Comparison of ENCODE assay signal across 23 cellular contexts in genomic region chr16:69413045-69413664, GRCh38.
"Had no signal": no experiment of that assay in that cellular context is flagged by ENCODE, and none has a peak within 500 bp of the region (broad histone marks: within the 10 kb centered on the region; RNA-seq: fewer than 3 reads in every experiment).

No MANE protein-coding gene starts in this region.

- H3K27ac ChIP-seq: ascending aorta, brain microvascular endothelial cell, esophagus squamous epithelium, gastroesophageal sphincter, left ventricle myocardium inferior, upper lobe of right lung had no signal

- H3K36me3 Mint-ChIP-seq: activated naive CD4-positive, alpha-beta T cell treated with anti-CD3 and anti-CD28 coated beads, Interleukin-2, amount 50 U/mL, for 72 hours; natural killer cell had no signal

- H3K27me3 Mint-ChIP-seq: activated CD4-positive, alpha-beta memory T cell treated with anti-CD3 and anti-CD28 coated beads, Interleukin-2, amount 10 ng/mL, durations not matched to agents 7 days and 5 days; activated T-helper 17 cell treated with anti-CD3 and anti-CD28 coated beads, Interleukin-2, amount 50 U/mL, for 72 hours; progenitor cell of endocrine pancreas; T-helper 17 cell had no signal

- H3K4me3 ChIP-seq: ascending aorta, esophagus squamous epithelium, gastroesophageal sphincter, left ventricle myocardium inferior, spleen, upper lobe of right lung had no signal

- H3K4me1 Mint-ChIP-seq: activated T-helper 17 cell treated with anti-CD3 and anti-CD28 coated beads, Interleukin-2, amount 50 U/mL, for 72 hours had no signal

- H3K27me3 ChIP-seq: ascending aorta, brain microvascular endothelial cell, esophagus squamous epithelium, gastroesophageal sphincter, spleen, upper lobe of right lung had no signal

- H3K36me3 ChIP-seq: ascending aorta, brain microvascular endothelial cell, esophagus squamous epithelium, gastroesophageal sphincter, left ventricle myocardium inferior, spleen, upper lobe of right lung had no signal

- DNase-seq: activated CD4-positive, alpha-beta memory T cell treated with anti-CD3 and anti-CD28 coated beads, Interleukin-2, amount 10 ng/mL, durations not matched to agents 7 days and 5 days; activated CD4-positive, alpha-beta T cell treated with anti-CD3 and anti-CD28 coated beads, Interleukin-2, amount 10 ng/mL, durations not matched to agents 24 days and 14 days; brain microvascular endothelial cell; central memory CD4-positive, alpha-beta T cell; endodermal cell; esophagus squamous epithelium; head of caudate nucleus; hypothalamus; left ventricle myocardium inferior; midbrain; natural killer cell; retina; spleen; stimulated activated CD4-positive, alpha-beta T cell treated with anti-CD3 and anti-CD28 coated beads, Interleukin-4, amount 100 ng/mL, for 1 hour; stimulated activated naive CD8-positive, alpha-beta T cell treated with anti-CD3 and anti-CD28 coated beads, Interleukin-15, Interleukin-2, amounts not matched to agents 100 U/mL and 50 U/mL, for 24 hours; T-helper 17 cell; upper lobe of right lung had no signal

- H3K4me3 Mint-ChIP-seq: activated CD4-positive, alpha-beta memory T cell treated with anti-CD3 and anti-CD28 coated beads, Interleukin-2, amount 10 ng/mL, durations not matched to agents 7 days and 5 days; activated CD4-positive, alpha-beta T cell treated with anti-CD3 and anti-CD28 coated beads, Interleukin-2, amount 10 ng/mL, durations not matched to agents 24 days and 14 days; activated T-helper 17 cell treated with anti-CD3 and anti-CD28 coated beads, Interleukin-2, amount 50 U/mL, for 72 hours; endodermal cell; natural killer cell; T-helper 17 cell had no signal

- H3K9me3 Mint-ChIP-seq: activated CD4-positive, alpha-beta memory T cell treated with anti-CD3 and anti-CD28 coated beads, Interleukin-2, amount 10 ng/mL, durations not matched to agents 7 days and 5 days; activated CD4-positive, alpha-beta T cell treated with anti-CD3 and anti-CD28 coated beads, Interleukin-2, amount 10 ng/mL, durations not matched to agents 24 days and 14 days; activated naive CD4-positive, alpha-beta T cell treated with anti-CD3 and anti-CD28 coated beads, Interleukin-2, amount 50 U/mL, for 72 hours; activated T-helper 17 cell treated with anti-CD3 and anti-CD28 coated beads, Interleukin-2, amount 50 U/mL, for 72 hours; endodermal cell; natural killer cell had no signal

- H3K27ac Mint-ChIP-seq: activated CD4-positive, alpha-beta memory T cell treated with anti-CD3 and anti-CD28 coated beads, Interleukin-2, amount 10 ng/mL, durations not matched to agents 7 days and 5 days; activated CD4-positive, alpha-beta T cell treated with anti-CD3 and anti-CD28 coated beads, Interleukin-2, amount 10 ng/mL, durations not matched to agents 24 days and 14 days; activated naive CD4-positive, alpha-beta T cell treated with anti-CD3 and anti-CD28 coated beads, Interleukin-2, amount 50 U/mL, for 72 hours; activated T-helper 17 cell treated with anti-CD3 and anti-CD28 coated beads, Interleukin-2, amount 50 U/mL, for 72 hours; endodermal cell; natural killer cell; progenitor cell of endocrine pancreas; T-helper 17 cell had no signal

- ATAC-seq: activated CD4-positive, CD25-positive, alpha-beta regulatory T cell treated with anti-CD3 and anti-CD28 coated beads, Interleukin-2, amount 50 U/mL, for 24 hours; activated T-helper 17 cell treated with anti-CD3 and anti-CD28 coated beads, Interleukin-2, amount 50 U/mL, for 72 hours; gastroesophageal sphincter; stimulated activated naive CD8-positive, alpha-beta T cell treated with anti-CD3 and anti-CD28 coated beads, Interleukin-15, Interleukin-2, amounts not matched to agents 100 U/mL and 50 U/mL, for 24 hours; T-helper 17 cell; upper lobe of right lung had no signal

- H3K9me3 ChIP-seq: ascending aorta, esophagus squamous epithelium, gastroesophageal sphincter, left ventricle myocardium inferior, spleen, upper lobe of right lung had no signal
